ENCODE assay signal across 8 cellular contexts in the genomic region with DNA sequence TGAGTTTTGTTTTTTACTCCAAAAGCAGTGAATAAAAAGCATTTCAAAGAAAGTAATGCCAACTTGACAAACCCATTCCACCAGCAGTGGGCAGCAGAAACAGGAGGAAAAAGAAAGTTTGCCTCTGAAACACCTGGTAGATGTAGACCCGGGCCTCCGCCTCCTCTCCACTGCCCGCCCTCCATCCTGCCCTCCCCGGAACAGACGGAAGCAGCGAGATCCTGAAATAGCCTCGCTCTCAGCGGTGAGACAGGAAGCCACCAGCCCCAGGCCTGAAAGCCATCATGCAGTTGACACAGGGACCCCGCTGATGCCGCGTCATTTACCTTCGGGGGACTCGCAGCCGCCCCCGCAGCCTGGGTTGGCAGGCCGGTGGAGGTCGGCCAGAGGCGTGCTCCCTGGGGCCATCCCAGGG.
DNase-seq lines count a peak whose midpoint lies in the region; ATAC-seq and TF ChIP-seq lines count a peak whose summit lies in the region.

No MANE protein-coding gene starts in this region.

- H3K4me3 Mint-ChIP-seq in activated CD8-positive, alpha-beta memory T cell treated with anti-CD3 and anti-CD28 coated beads, Interleukin-2, amount 10 ng/mL, durations not matched to agents 7 days and 5 days = no peak overlapping the region

- CTCF ChIA-PET in activated CD8-positive, alpha-beta memory T cell treated with anti-CD3 and anti-CD28 coated beads, Interleukin-2, amount 10 ng/mL, durations not matched to agents 7 days and 5 days (lab: Charles Lee) = interaction anchor here (0.8 to 1.6 kb wide), 2 partner anchors 13 to 148 kb away, joined by 3 to 4 read pairs; no protein-coding TSS in a partner anchor

- peak; percentile 60 for TF ChIP-seq CTCF in GM12864 (IDR thresholded peaks at IDR 0.05; ENCODE audit: low read depth, low read length, missing control alignments)

- intact Hi-C loops in left cardiac atrium (cut with DNase I) = no loop called here

- H3K9me3 Mint-ChIP-seq in activated CD8-positive, alpha-beta memory T cell treated with anti-CD3 and anti-CD28 coated beads, Interleukin-2, amount 10 ng/mL, durations not matched to agents 7 days and 5 days (ENCODE audit: low read depth) = no peaks in the 10 kb centered on the region

- peaks cover 6% of the 10 kb centered on the region for H3K27me3 Mint-ChIP-seq in activated CD8-positive, alpha-beta memory T cell treated with anti-CD3 and anti-CD28 coated beads, Interleukin-2, amount 10 ng/mL, durations not matched to agents 7 days and 5 days

- peak; percentile 87 for DNase-seq in GM12864 (ENCODE audit: low read depth)
- peak; percentile 94 for DNase-seq in Jurkat, Clone E6-1 (ENCODE audit: low read depth, low spot score)
- peak; percentile 85 for DNase-seq in activated CD8-positive, alpha-beta memory T cell treated with anti-CD3 and anti-CD28 coated beads, Interleukin-2, amount 10 ng/mL, durations not matched to agents 7 days and 5 days
- peak; percentile 43 for DNase-seq in left cardiac atrium
- peak; percentile 41 for DNase-seq in stimulated activated CD4-positive, alpha-beta T cell treated with anti-CD3 and anti-CD28 coated beads, Interleukin-4, amount 100 ng/mL, for 24 hours
- no peak for DNase-seq in AML-193 (lab: John Stamatoyannopoulos, UW)
- DNase-seq in NCI-H526 treated with DMSO at 0.1 percent for 48 hours (lab: John Stamatoyannopoulos, UW) = no peak

- H3K36me3 Mint-ChIP-seq in activated CD8-positive, alpha-beta memory T cell treated with anti-CD3 and anti-CD28 coated beads, Interleukin-2, amount 10 ng/mL, durations not matched to agents 7 days and 5 days = no peaks in the 10 kb centered on the region

- H3K4me1 Mint-ChIP-seq in activated CD8-positive, alpha-beta memory T cell treated with anti-CD3 and anti-CD28 coated beads, Interleukin-2, amount 10 ng/mL, durations not matched to agents 7 days and 5 days = peaks cover 20% of the 10 kb centered on the region

- H3K4me3 ChIP-seq in GM12864 (ENCODE audit: low read depth, low read length) = no peak overlapping the region; the same call in 1 of the 2 replicates
- H3K4me3 ChIP-seq in Jurkat, Clone E6-1 (ENCODE audit: low read length) = peak overlapping the region; percentile 50

- ATAC-seq in GM21447 (IDR thresholded peaks at IDR 0.05; ENCODE audit: unreplicated experiment) = peak; percentile 98
- ATAC-seq in activated CD8-positive, alpha-beta memory T cell treated with anti-CD3 and anti-CD28 coated beads, Interleukin-2, amount 10 ng/mL, durations not matched to agents 7 days and 5 days = peak; percentile 99
- peak; percentile 78 to 82 for ATAC-seq in left cardiac atrium

- H3K27ac Mint-ChIP-seq in activated CD8-positive, alpha-beta memory T cell treated with anti-CD3 and anti-CD28 coated beads, Interleukin-2, amount 10 ng/mL, durations not matched to agents 7 days and 5 days = no peak overlapping the region

Comparison
In these comparisons a context has a peak if more than half of its experiments do, and no peak if none do; other contexts are left out.
1. DNase-seq: peak in GM12864 (single experiment), Jurkat, Clone E6-1 (single experiment), activated CD8-positive, alpha-beta memory T cell treated with anti-CD3 and anti-CD28 coated beads, Interleukin-2, amount 10 ng/mL, durations not matched to agents 7 days and 5 days (single experiment), left cardiac atrium (single experiment) and stimulated activated CD4-positive, alpha-beta T cell treated with anti-CD3 and anti-CD28 coated beads, Interleukin-4, amount 100 ng/mL, for 24 hours (single experiment); none in AML-193 (0 of 2) and NCI-H526 treated with DMSO at 0.1 percent for 48 hours (single experiment).
2. Peak in every context shown above with its lines, with median percentiles within 50 percentile points of each other: ATAC-seq.